Comparison of ENCODE assay signal across 8 cellular contexts in genomic region chrX:68433155-68433980, GRCh38. TPM values are rescaled to one million over a fixed set of nuclear protein-coding genes. Genes with fewer than 3 reads are reported as not detected.
DNase-seq lines count a peak whose midpoint lies in the region; ATAC-seq, FAIRE-seq and TF ChIP-seq lines count a peak whose summit lies in the region.

Gene OPHN1 (minus strand): TSS chrX:68433495. CDS start chrX:68433020, 475 bp downstream.

- TF ChIP-seq POLR2A in H54 (IDR thresholded peaks at IDR 0.05; ENCODE audit: low read depth, low read length), result peak; percentile 18; the same call in 1 of the 2 replicates
- no peak for TF ChIP-seq POLR2A in GM18505 (IDR thresholded peaks at IDR 0.05; ENCODE audit: borderline replicate concordance, extremely low read depth, insufficient read depth, insufficient read length)

- 0 to 34% (median 0%) methylated on average over 29 to 57 of the region's 57 CpGs for WGBS in psoas muscle, 3 donors

- intact Hi-C loops in psoas muscle (cut with DNase I), result no loop called here

- peak; percentile 82 for DNase-seq in Ammon's horn (ENCODE audit: low spot score)
- DNase-seq in H54 (ENCODE audit: insufficient read length, low spot score), result peak; percentile 56
- DNase-seq in RPMI7951 (ENCODE audit: low read depth), result peak; percentile 89
- DNase-seq in bronchial epithelial cell (ENCODE audit: low read depth), result peak; percentile 71
- peak; percentile 78 to 87 for DNase-seq in psoas muscle

- peak within 1 kb of the TSS; percentile 53 for H3K4me3 ChIP-seq in bronchial epithelial cell (ENCODE audit: low read depth, low read length)
- peak within 1 kb of the TSS; percentile 75 for H3K4me3 ChIP-seq in iPS-11a (ENCODE audit: low read depth, low read length)
- peak within 1 kb of the TSS; percentile 70 for H3K4me3 ChIP-seq in psoas muscle

- no peaks in the 10 kb centered on the region for H3K27me3 ChIP-seq in bronchial epithelial cell (ENCODE audit: control insufficient read depth, insufficient read depth, low read length)
- H3K27me3 ChIP-seq in psoas muscle (ENCODE audit: insufficient read depth in 3 of 3, low read length in 2 of 3), result peaks cover 0 to 20% (median 0%) of the 10 kb centered on the region in 3 donors

- peaks cover 7% of the 10 kb centered on the region for H3K4me1 ChIP-seq in psoas muscle

- H3K27ac ChIP-seq in psoas muscle, result peak within 1 kb of the TSS; percentile 65

- ATAC-seq in psoas muscle (peak; percentile 89 to 97 (median 92)), HG03159 (IDR thresholded peaks at IDR 0.05; ENCODE audit: unreplicated experiment) (no peak), GM18505 (IDR thresholded peaks at IDR 0.05; ENCODE audit: unreplicated experiment) (no peak)

- H3K9me3 ChIP-seq in psoas muscle, result no peaks in the 10 kb centered on the region

- TF ChIP-seq CTCF in bronchial epithelial cell (IDR thresholded peaks at IDR 0.05; ENCODE audit: insufficient read depth, low read length, severe bottlenecking) (no peak), psoas muscle (IDR thresholded peaks at IDR 0.05) (no peak)

- FAIRE-seq in H54 (lab: Jason Lieb, UNC) (peak; percentile 72), bronchial epithelial cell (lab: Jason Lieb, UNC) (no peak)

- H3K36me3 ChIP-seq in bronchial epithelial cell (ENCODE audit: control insufficient read depth, insufficient read depth, low read length) (no peaks in the 10 kb centered on the region), psoas muscle (ENCODE audit: insufficient read depth in 1 of 2, low read depth in 1 of 2) (no peaks in the 10 kb centered on the region)

RNA-seq across cellular contexts. Expression of gene OPHN1, which starts in this region (rescaled TPM):
- total RNA-seq in RPMI7951 (2014; rRNA removed; shearing (Covaris generic)), result 3.5 and 6.0 TPM in 2 replicates
- 3.2 and 4.6 TPM in 2 replicates for total RNA-seq in bronchial epithelial cell
- total RNA-seq in psoas muscle, result 1 to 10 TPM; 2.4 to 3.7 (median 3.4) TPM
- polyA plus RNA-seq in psoas muscle, result 1 to 10 TPM in 2 of 3 donors, under 1 TPM in 1; 0.47 to 1.7 (median 1.5) TPM

Comparison
In these comparisons a context has a peak if more than half of its experiments do, and no peak if none do; other contexts are left out.
1. ATAC-seq: peak in psoas muscle (4 of 4); none in HG03159 (single experiment) and GM18505 (single experiment).
2. Peak in every context shown above with its lines, with median percentiles within 50 percentile points of each other: DNase-seq and H3K4me3 ChIP-seq.